17 cellular contexts compared by ENCODE assay signal in the genomic region with DNA sequence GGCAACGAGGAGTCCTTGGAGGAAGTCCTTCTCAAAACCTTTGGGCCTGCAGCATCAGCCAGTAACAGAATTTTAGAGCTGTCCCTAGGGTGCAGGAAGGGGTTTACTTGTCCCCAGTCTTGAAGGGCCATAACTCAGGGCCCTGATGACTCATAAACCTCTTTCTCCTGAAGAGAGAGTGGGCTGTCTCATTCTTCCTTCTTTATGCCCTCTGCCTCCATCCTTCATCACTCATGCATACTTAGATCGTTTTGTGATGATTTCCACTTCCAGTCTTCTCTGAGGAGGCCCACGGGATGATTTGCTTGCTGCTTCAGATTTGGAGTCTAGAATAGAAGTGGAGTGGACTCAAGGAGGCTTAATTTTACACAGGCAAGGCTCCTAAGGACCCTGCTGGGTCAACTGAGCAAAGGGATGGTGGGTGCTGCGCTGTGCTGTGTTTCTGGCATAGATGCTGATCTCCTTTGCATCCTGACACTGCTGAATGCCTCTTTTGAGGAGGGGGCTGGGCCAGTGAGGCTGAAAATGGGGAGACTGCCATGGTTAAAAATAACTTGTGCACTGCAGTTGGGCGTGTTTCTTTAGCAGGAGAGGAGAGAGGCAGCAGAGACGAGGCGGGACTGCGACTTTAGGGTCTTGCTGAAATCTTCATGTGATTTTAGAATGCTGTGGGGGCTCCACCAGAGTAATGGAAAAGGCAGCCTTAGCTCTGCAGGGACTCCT.
DNase-seq lines count a peak whose midpoint lies in the region; ATAC-seq and TF ChIP-seq lines count a peak whose summit lies in the region.
"Had no signal": no experiment of that assay in that cellular context is flagged by ENCODE, and none has a peak within 500 bp of the region (broad histone marks: within the 10 kb centered on the region; RNA-seq: fewer than 3 reads in every experiment).

No MANE protein-coding gene starts in this region.

- H3K4me3 Mint-ChIP-seq in neural crest cell, result peak overlapping the region; percentile 32
- H3K4me3 Mint-ChIP-seq in activated T-helper 17 cell treated with anti-CD3 and anti-CD28 coated beads, Interleukin-2, amount 50 U/mL, for 72 hours, result no peak overlapping the region
- H3K4me3 Mint-ChIP-seq: activated naive CD4-positive, alpha-beta T cell treated with anti-CD3 and anti-CD28 coated beads for 36 hours; naive thymus-derived CD4-positive, alpha-beta T cell had no signal

- H2AFZ ChIP-seq in fibroblast of lung (ENCODE audit: low read length), result peak overlapping the region; percentile 90

- intact Hi-C loops in uterus (cut with DNase I; ENCODE audit: low total_unique reads), result no loop called here

- H4K20me1 ChIP-seq in fibroblast of lung (ENCODE audit: control insufficient read depth, extremely low read depth, insufficient read depth, low read length), result no peaks in the 10 kb centered on the region

- H3K27me3 Mint-ChIP-seq in neural crest cell (ENCODE audit: low read depth), result peaks cover 24% of the 10 kb centered on the region
- H3K27me3 Mint-ChIP-seq in activated T-helper 17 cell treated with anti-CD3 and anti-CD28 coated beads, Interleukin-2, amount 50 U/mL, for 72 hours, result peaks cover 16% of the 10 kb centered on the region

- no peak overlapping the region for H3K9ac ChIP-seq in fibroblast of lung (ENCODE audit: insufficient read depth, low read length)

- peaks cover 1% of the 10 kb centered on the region for H3K36me3 ChIP-seq in fibroblast of lung (ENCODE audit: control insufficient read depth, insufficient read depth, low read length)
- H3K36me3 ChIP-seq in uterus, result no peaks in the 10 kb centered on the region
- H3K36me3 ChIP-seq: HAP-1, upper lobe of left lung had no signal

- no peaks in the 10 kb centered on the region for H3K9me3 ChIP-seq in fibroblast of lung (ENCODE audit: control insufficient read depth, insufficient read depth, low read depth, low read length)
- no peaks in the 10 kb centered on the region for H3K9me3 ChIP-seq in uterus
- H3K9me3 ChIP-seq: HAP-1, upper lobe of left lung had no signal

- peak overlapping the region; percentile 44 for H3K4me2 ChIP-seq in fibroblast of lung (ENCODE audit: extremely low read depth, insufficient read depth, low read length)

- H3K4me1 Mint-ChIP-seq in neural crest cell, result peaks cover 21% of the 10 kb centered on the region
- peaks cover 5% of the 10 kb centered on the region for H3K4me1 Mint-ChIP-seq in activated T-helper 17 cell treated with anti-CD3 and anti-CD28 coated beads, Interleukin-2, amount 50 U/mL, for 72 hours

- peaks cover 12% of the 10 kb centered on the region for H3K4me1 ChIP-seq in fibroblast of lung (ENCODE audit: control insufficient read depth, extremely low read depth, insufficient read depth, low read length)
- H3K4me1 ChIP-seq in uterus, result peaks cover 0 to 4% of the 10 kb centered on the region in 2 donors
- H3K4me1 ChIP-seq: HAP-1 had no signal

- H3K36me3 Mint-ChIP-seq in neural crest cell (ENCODE audit: low read depth), result no peaks in the 10 kb centered on the region
- H3K36me3 Mint-ChIP-seq in activated T-helper 17 cell treated with anti-CD3 and anti-CD28 coated beads, Interleukin-2, amount 50 U/mL, for 72 hours (ENCODE audit: low read depth), result no peaks in the 10 kb centered on the region

- H3K9me3 Mint-ChIP-seq in neural crest cell, result no peaks in the 10 kb centered on the region
- no peaks in the 10 kb centered on the region for H3K9me3 Mint-ChIP-seq in activated T-helper 17 cell treated with anti-CD3 and anti-CD28 coated beads, Interleukin-2, amount 50 U/mL, for 72 hours
- H3K9me3 Mint-ChIP-seq: activated naive CD4-positive, alpha-beta T cell treated with anti-CD3 and anti-CD28 coated beads for 36 hours; naive thymus-derived CD4-positive, alpha-beta T cell had no signal

- H3K27me3 ChIP-seq in fibroblast of lung (ENCODE audit: control insufficient read depth, insufficient read depth, low read length) (no peaks in the 10 kb centered on the region), uterus (no peaks in the 10 kb centered on the region)

- peak overlapping the region in 1 of 4 experiments; percentile 9 for H3K4me3 ChIP-seq in fibroblast of lung (replicated peaks in 1 of 4; ENCODE audit: control extremely low read depth in 1 of 4, insufficient read depth in 1 of 4, low read depth in 3 of 4, low read length in 4 of 4)
- H3K4me3 ChIP-seq in uterus, result no peak overlapping the region
- H3K4me3 ChIP-seq: HAP-1, upper lobe of left lung had no signal

- H3K27ac Mint-ChIP-seq in neural crest cell (ENCODE audit: unreplicated experiment), result peak overlapping the region; percentile 15
- no peak overlapping the region for H3K27ac Mint-ChIP-seq in activated T-helper 17 cell treated with anti-CD3 and anti-CD28 coated beads, Interleukin-2, amount 50 U/mL, for 72 hours
- H3K27ac Mint-ChIP-seq: activated naive CD4-positive, alpha-beta T cell treated with anti-CD3 and anti-CD28 coated beads for 36 hours had no signal

- peak overlapping the region; percentile 43 for H3K27ac ChIP-seq in fibroblast of lung (ENCODE audit: insufficient read depth, low read length)
- H3K27ac ChIP-seq in uterus, result peak overlapping the region; percentile 81 to 82

- no peak for TF ChIP-seq POLR2A in uterus (IDR thresholded peaks at IDR 0.05)

- TF ChIP-seq CTCF in fibroblast of lung (conservative IDR thresholded peaks at IDR 0.05 in 1 of 2, IDR thresholded peaks at IDR 0.05 in 1 of 2; ENCODE audit: low read depth in 1 of 2, low read length in 2 of 2) (no peak), neural crest cell (conservative IDR thresholded peaks at IDR 0.05) (no peak), uterus (IDR thresholded peaks at IDR 0.05) (no peak)

- no peaks in the 10 kb centered on the region for H3K79me2 ChIP-seq in fibroblast of lung (ENCODE audit: control insufficient read depth, insufficient read depth, low read length)

- ATAC-seq in HG02642 (IDR thresholded peaks at IDR 0.05; ENCODE audit: poor library complexity, unreplicated experiment), result no peak
- ATAC-seq in activated T-helper 17 cell treated with anti-CD3 and anti-CD28 coated beads, Interleukin-2, amount 50 U/mL, for 72 hours (replicated peaks), result no peak
- ATAC-seq: naive thymus-derived CD4-positive, alpha-beta T cell had no signal

- DNase-seq in SIG-M5 treated with dmso at 0.1 percent for 504 hours (lab: John Stamatoyannopoulos, UW; ENCODE audit: unreplicated experiment) (peak; percentile 8), SIG-M5 (lab: John Stamatoyannopoulos, UW) (no peak), fibroblast of lung (ENCODE audit: low read depth in 2 of 2) (peak; percentile 10 to 64), neural crest cell (ENCODE audit: low read depth, low spot score) (no peak), uterus (peak in 1 of 2 donors; percentile 34), GOT3 (lab: John Stamatoyannopoulos, UW) (no peak)
- DNase-seq: activated CD4-positive, alpha-beta T cell treated with anti-CD3 and anti-CD28 coated beads for 1 hour; activated naive CD4-positive, alpha-beta T cell treated with anti-CD3 and anti-CD28 coated beads for 36 hours; effector CD4-positive, alpha-beta T cell; GF-D8; naive thymus-derived CD4-positive, alpha-beta T cell; NCI-H524 treated with DMSO at 0.1 percent for 48 hours; stimulated activated CD4-positive, alpha-beta T cell treated with anti-CD3 and anti-CD28 coated beads, Interleukin-4, amount 100 ng/mL, for 1 hour; upper lobe of left lung had no signal

Comparison
In these comparisons a context has a peak if more than half of its experiments do, and no peak if none do; other contexts are left out.
1. DNase-seq: peak in SIG-M5 treated with dmso at 0.1 percent for 504 hours (single experiment) and fibroblast of lung (2 of 2); none in SIG-M5 (single experiment), neural crest cell (single experiment) and GOT3 (single experiment).